In the genomic region with DNA sequence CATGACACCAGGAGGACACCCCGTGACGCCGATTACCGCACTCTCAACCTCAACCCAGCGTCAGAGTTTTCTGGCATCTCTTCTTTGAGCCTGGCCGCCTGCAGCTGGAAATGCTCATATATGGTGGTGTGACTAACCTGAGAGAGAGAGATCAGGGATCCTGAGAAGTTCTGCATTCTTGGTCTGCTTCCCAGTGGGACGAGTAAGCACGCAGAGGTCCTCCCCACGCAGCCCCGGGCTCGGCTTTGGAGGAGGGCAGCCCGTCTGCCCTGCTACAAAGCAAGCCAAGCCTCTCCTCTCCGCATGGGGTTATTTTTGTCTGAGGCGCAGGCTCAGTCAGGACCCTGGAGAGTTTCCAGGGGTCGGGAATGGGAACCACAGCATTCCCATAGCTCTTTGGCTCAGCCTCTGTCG, we compare ENCODE assay signal across 9 cellular contexts. TPM values are rescaled to one million over a fixed set of nuclear protein-coding genes. Genes with fewer than 3 reads are reported as not detected.
A peak's percentile ranks its signal among the peaks of the same experiment; 100 is the strongest.
DNase-seq lines count a peak whose midpoint lies in the region; ATAC-seq and TF ChIP-seq lines count a peak whose summit lies in the region.
"Had no signal": no experiment of that assay in that cellular context is flagged by ENCODE, and none has a peak within 500 bp of the region (broad histone marks: within the 10 kb centered on the region; RNA-seq: fewer than 3 reads in every experiment).

No MANE protein-coding gene starts in this region.

- H3K4me3 Mint-ChIP-seq in nephron: peak overlapping the region in 2 of 3 experiments; percentile 15 to 33

- H3K79me2 ChIP-seq in ACC112 (ENCODE audit: control insufficient read depth, insufficient read depth, low read length, unreplicated experiment): peaks cover 23% of the 10 kb centered on the region

- no peaks in the 10 kb centered on the region for H3K36me3 Mint-ChIP-seq in nephron (ENCODE audit: low read depth)

- DNase-seq in RPMI7951 (ENCODE audit: low read depth) (peak; percentile 100), fibroblast of pulmonary artery (ENCODE audit: low read depth) (peak; percentile 100), DMS153 (lab: John Stamatoyannopoulos, UW) (no peak), COR-L47 (lab: John Stamatoyannopoulos, UW) (no peak)
- no peak for DNase-seq in stimulated activated CD4-positive, alpha-beta T cell treated with anti-CD3 and anti-CD28 coated beads, Interleukin-4, amount 100 ng/mL, for 24 hours

- H3K27me3 ChIP-seq in ACC112 (ENCODE audit: insufficient read depth, low read length): no peaks in the 10 kb centered on the region

- no peak for ATAC-seq in HG03139 (IDR thresholded peaks at IDR 0.05; ENCODE audit: unreplicated experiment)

- H3K9me3 Mint-ChIP-seq in nephron: no peaks in the 10 kb centered on the region

- no peak overlapping the region for H3K4me3 ChIP-seq in ACC112 (ENCODE audit: low read depth, low read length)
- H3K4me3 ChIP-seq in fibroblast of pulmonary artery (replicated peaks; ENCODE audit: low read depth, low read length): no peak overlapping the region
- H3K4me3 ChIP-seq: BLaER1 treated with 17β-estradiol and CSF1 and Interleukin-3, amounts not matched to agents 10 nM and 100 nM had no signal

- no peak for TF ChIP-seq CTCF in fibroblast of pulmonary artery (IDR thresholded peaks at IDR 0.05; ENCODE audit: low read length, missing control alignments)
- no peak for TF ChIP-seq CTCF in nephron (IDR thresholded peaks at IDR 0.05; ENCODE audit: unreplicated experiment in 3 of 3)

- peaks cover 80% of the 10 kb centered on the region for H3K4me1 ChIP-seq in ACC112 (ENCODE audit: control insufficient read depth, insufficient read depth, low read length, unreplicated experiment)

- H3K27me3 Mint-ChIP-seq in nephron (ENCODE audit: low read depth): peaks cover 11% of the 10 kb centered on the region

- no peaks in the 10 kb centered on the region for H3K36me3 ChIP-seq in ACC112 (ENCODE audit: insufficient read depth, low read length)

- peaks cover 42% of the 10 kb centered on the region for H3K4me1 Mint-ChIP-seq in nephron

- peak overlapping the region; percentile 51 to 97 (median 93) for H3K27ac Mint-ChIP-seq in nephron

- H3K27ac ChIP-seq in ACC112 (ENCODE audit: low read depth, low read length): peak overlapping the region; percentile 99
- H3K27ac ChIP-seq: BLaER1 treated with 17β-estradiol and CSF1 and Interleukin-3, amounts not matched to agents 10 nM and 100 nM had no signal

- no peak overlapping the region for H2AFZ ChIP-seq in ACC112 (ENCODE audit: low read length, unreplicated experiment)

RNA-seq across cellular contexts. Expression of a gene that starts 16.5 kb away (rescaled TPM):
- 7.9 and 8.8 TPM in 2 replicates for total RNA-seq in RPMI7951 (2014; rRNA removed; shearing (Covaris generic))

Comparison
In these comparisons a context has a peak if more than half of its experiments do, and no peak if none do; other contexts are left out.
1. DNase-seq: peak in RPMI7951 (single experiment) and fibroblast of pulmonary artery (single experiment); none in DMS153 (single experiment), COR-L47 (single experiment) and stimulated activated CD4-positive, alpha-beta T cell treated with anti-CD3 and anti-CD28 coated beads, Interleukin-4, amount 100 ng/mL, for 24 hours (single experiment).